1 cellular context compared by ENCODE assay signal in genomic region chr17:78797691-78798585, GRCh38.
TF ChIP-seq lines count a peak whose summit lies in the region.

No MANE protein-coding gene starts in this region.

TF ChIP-seq in H1, 55 proteins besides CTCF, POLR2A, EP300 and RAD21:
- TF ChIP-seq POU5F1 (IDR thresholded peaks at IDR 0.05; ENCODE audit: low read depth, low read length) (no peak), RFX5 (IDR thresholded peaks at IDR 0.05; ENCODE audit: borderline replicate concordance, low read depth, low read length) (no peak), CHD1 (IDR thresholded peaks at IDR 0.05; ENCODE audit: low read depth, low read length) (no peak), KDM4A (IDR thresholded peaks at IDR 0.05; ENCODE audit: low read depth, low read length, severe bottlenecking) (no peak), BACH1 (IDR thresholded peaks at IDR 0.05; ENCODE audit: low read length) (no peak), TBP (IDR thresholded peaks at IDR 0.05; ENCODE audit: low read depth, low read length) (no peak), ZNF274 (IDR thresholded peaks at IDR 0.05; ENCODE audit: borderline replicate concordance, extremely low read depth, low read length) (no peak), EZH2 (IDR thresholded peaks at IDR 0.05; ENCODE audit: low read depth, low read length, severe bottlenecking) (no peak), CEBPB (IDR thresholded peaks at IDR 0.05; ENCODE audit: low read depth, low read length) (no peak), JUN (IDR thresholded peaks at IDR 0.05; ENCODE audit: low read depth, low read length) (no peak), RNF2 (IDR thresholded peaks at IDR 0.05; ENCODE audit: borderline replicate concordance, low read depth, low read length, missing control alignments, poor library complexity, severe bottlenecking) (no peak), JUND (IDR thresholded peaks at IDR 0.05; ENCODE audit: low read length) (no peak), RBBP5 (IDR thresholded peaks at IDR 0.05; ENCODE audit: borderline replicate concordance, low read depth, low read length) (no peak), SUZ12 (IDR thresholded peaks at IDR 0.05; ENCODE audit: low read length) (no peak), KDM5A (IDR thresholded peaks at IDR 0.05; ENCODE audit: low read length) (no peak), BRCA1 (IDR thresholded peaks at IDR 0.05; ENCODE audit: low read depth, low read length) (no peak)
